ENCODE assay signal across 8 cellular contexts in the genomic region with DNA sequence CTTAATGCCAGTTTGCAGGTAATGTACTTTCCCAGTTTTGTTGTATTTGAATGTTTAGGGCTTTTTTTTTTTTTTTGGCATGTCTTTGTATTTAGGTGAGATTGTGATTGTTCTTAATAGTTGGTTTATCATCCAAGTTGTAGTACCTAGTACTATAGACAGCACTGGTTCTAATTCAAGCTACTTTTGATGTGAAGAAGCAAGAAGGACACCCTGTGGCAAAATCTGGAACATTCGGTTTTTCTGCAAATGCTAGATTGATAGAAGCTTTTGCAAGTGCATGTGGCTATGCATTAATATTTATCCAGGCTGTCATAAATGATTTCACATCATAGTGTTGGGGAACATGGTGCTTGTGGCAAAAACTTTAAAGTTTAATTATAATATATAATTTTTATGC.
DNase-seq lines count a peak whose midpoint lies in the region; ATAC-seq and TF ChIP-seq lines count a peak whose summit lies in the region.

No MANE protein-coding gene starts in this region.

- no peak overlapping the region for H3K4me3 ChIP-seq in fibroblast of the aortic adventitia (ENCODE audit: low read depth, low read length)

- H3K27ac Mint-ChIP-seq in HFFc6 (no peak overlapping the region), glutamatergic neuron (ENCODE audit: unreplicated experiment) (no peak overlapping the region)

- ATAC-seq in GM21825 (IDR thresholded peaks at IDR 0.05; ENCODE audit: unreplicated experiment): no peak
- no peak for ATAC-seq in activated CD4-positive, CD25-positive, alpha-beta regulatory T cell treated with anti-CD3 and anti-CD28 coated beads, Interleukin-2, amount 50 U/mL, for 24 hours
- no peak for ATAC-seq in GM21381 (IDR thresholded peaks at IDR 0.05; ENCODE audit: unreplicated experiment)

- H3K4me3 Mint-ChIP-seq in HFFc6 (no peak overlapping the region), glutamatergic neuron (ENCODE audit: unreplicated experiment) (no peak overlapping the region)

- DNase-seq in AG08395 (ENCODE audit: low spot score) (peak; percentile 7), HFFc6 (peak; percentile 3), NCI-H82 treated with DMSO at 0.1 percent for 48 hours (lab: John Stamatoyannopoulos, UW; ENCODE audit: unreplicated experiment) (peak; percentile 4), fibroblast of the aortic adventitia (ENCODE audit: low read depth) (peak; percentile 69), glutamatergic neuron (no peak)

- H3K36me3 Mint-ChIP-seq in HFFc6 (ENCODE audit: low read depth) (no peaks in the 10 kb centered on the region), glutamatergic neuron (ENCODE audit: unreplicated experiment) (no peaks in the 10 kb centered on the region)

- no peaks in the 10 kb centered on the region for H3K27me3 Mint-ChIP-seq in HFFc6 (ENCODE audit: insufficient read depth)
- peaks cover 2% of the 10 kb centered on the region for H3K27me3 Mint-ChIP-seq in glutamatergic neuron (ENCODE audit: unreplicated experiment)

- TF ChIP-seq CTCF in HFFc6 (IDR thresholded peaks at IDR 0.05) (peak; percentile 47), fibroblast of the aortic adventitia (IDR thresholded peaks at IDR 0.05; ENCODE audit: insufficient read depth, low read length) (peak; percentile 52), glutamatergic neuron (IDR thresholded peaks at IDR 0.05; ENCODE audit: partially characterized antibody, unreplicated experiment) (no peak)

- H3K4me1 Mint-ChIP-seq in HFFc6 (ENCODE audit: low read depth) (no peaks in the 10 kb centered on the region), glutamatergic neuron (ENCODE audit: low read depth, unreplicated experiment) (peaks cover 23% of the 10 kb centered on the region)

- H3K9me3 Mint-ChIP-seq in HFFc6: no peaks in the 10 kb centered on the region
- H3K9me3 Mint-ChIP-seq in glutamatergic neuron (ENCODE audit: unreplicated experiment): peaks cover 2% of the 10 kb centered on the region
